ENCODE assay signal across 7 cellular contexts in the genomic region with DNA sequence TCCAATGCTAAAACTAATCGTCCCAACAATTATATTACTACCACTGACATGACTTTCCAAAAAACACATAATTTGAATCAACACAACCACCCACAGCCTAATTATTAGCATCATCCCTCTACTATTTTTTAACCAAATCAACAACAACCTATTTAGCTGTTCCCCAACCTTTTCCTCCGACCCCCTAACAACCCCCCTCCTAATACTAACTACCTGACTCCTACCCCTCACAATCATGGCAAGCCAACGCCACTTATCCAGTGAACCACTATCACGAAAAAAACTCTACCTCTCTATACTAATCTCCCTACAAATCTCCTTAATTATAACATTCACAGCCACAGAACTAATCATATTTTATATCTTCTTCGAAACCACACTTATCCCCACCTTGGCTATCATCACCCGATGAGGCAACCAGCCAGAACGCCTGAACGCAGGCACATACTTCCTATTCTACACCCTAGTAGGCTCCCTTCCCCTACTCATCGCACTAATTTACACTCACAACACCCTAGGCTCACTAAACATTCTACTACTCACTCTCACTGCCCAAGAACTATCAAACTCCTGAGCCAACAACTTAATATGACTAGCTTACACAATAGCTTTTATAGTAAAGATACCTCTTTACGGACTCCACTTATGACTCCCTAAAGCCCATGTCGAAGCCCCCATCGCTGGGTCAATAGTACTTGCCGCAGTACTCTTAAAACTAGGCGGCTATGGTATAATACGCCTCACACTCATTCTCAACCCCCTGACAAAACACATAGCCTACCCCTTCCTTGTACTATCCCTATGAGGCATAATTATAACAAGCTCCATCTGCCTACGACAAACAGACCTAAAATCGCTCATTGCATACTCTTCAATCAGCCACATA.
"Had no signal": no experiment of that assay in that cellular context is flagged by ENCODE, and none has a peak within 500 bp of the region (broad histone marks: within the 10 kb centered on the region; RNA-seq: fewer than 3 reads in every experiment).

No MANE protein-coding gene starts in this region.

- DNase-seq: GM23248, GOT3, H9, HCEC 1CT, KG1 had no signal

- H3K4me3 ChIP-seq: GM23248 had no signal

- FAIRE-seq: H54, HTR-8/SVneo had no signal

- H3K9ac ChIP-seq: GM23248 had no signal

- H2AFZ ChIP-seq: GM23248 had no signal

- H3K27ac ChIP-seq: GM23248 had no signal
